In the genomic region with DNA sequence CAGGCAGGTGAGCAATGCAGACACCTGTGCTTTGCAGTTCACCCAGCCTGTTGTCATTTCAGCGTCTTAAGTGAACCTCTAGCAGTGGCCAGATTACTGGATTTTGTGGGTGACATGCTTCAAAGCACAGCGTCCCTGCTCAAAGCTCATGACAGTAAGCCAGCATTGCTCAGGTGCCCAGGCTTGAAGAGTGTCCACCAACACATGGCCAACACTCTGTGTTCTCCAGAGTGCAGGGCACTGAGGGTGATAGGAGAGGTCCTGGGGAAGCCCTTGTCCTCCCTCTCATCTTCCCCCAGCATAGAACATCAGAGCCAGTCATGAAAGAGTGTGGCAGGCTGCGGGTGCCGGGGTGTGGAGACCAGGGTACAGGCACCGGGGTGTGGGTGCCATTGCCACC, we compare ENCODE assay signal across 17 cellular contexts.
"Had no signal": no experiment of that assay in that cellular context is flagged by ENCODE, and none has a peak within 500 bp of the region (broad histone marks: within the 10 kb centered on the region; RNA-seq: fewer than 3 reads in every experiment).

No MANE protein-coding gene starts in this region.

- ATAC-seq: esophagus mucosa, heart left ventricle had no signal

- FAIRE-seq: endometrium, frontal cortex, small intestine had no signal

- H3K27ac ChIP-seq: coronary artery, dorsolateral prefrontal cortex, heart left ventricle, right atrium auricular region, suprapubic skin, thyroid gland, uterus had no signal

- H3K36me3 ChIP-seq: heart left ventricle, right atrium auricular region, suprapubic skin, thyroid gland, uterus had no signal

- H3K4me3 ChIP-seq: coronary artery, dorsolateral prefrontal cortex, heart left ventricle, right atrium auricular region, suprapubic skin, thyroid gland, uterus had no signal

- H3K27me3 ChIP-seq: heart left ventricle, right atrium auricular region, suprapubic skin, thyroid gland, uterus had no signal

- H3K4me1 ChIP-seq: heart left ventricle, right atrium auricular region, suprapubic skin, thyroid gland, uterus had no signal

- DNase-seq: dorsolateral prefrontal cortex; effector CD8-positive, alpha-beta T cell; heart left ventricle; hippocampal formation; kidney glomerular epithelial cell; posterior cingulate gyrus; small intestine; stimulated activated CD4-positive, alpha-beta T cell treated with anti-CD3 and anti-CD28 coated beads, Interleukin-2, amount 100 ng/mL, for 48 hours; stimulated activated naive CD4-positive, alpha-beta T cell treated with Interleukin-2 at 50 U/mL for 16 hours; thyroid gland; uterus had no signal

- H3K9me3 ChIP-seq: heart left ventricle, right atrium auricular region, suprapubic skin, thyroid gland, uterus had no signal
